8 cellular contexts compared by ENCODE assay signal in genomic region chr5:78008356-78008967, GRCh38.
DNase-seq lines count a peak whose midpoint lies in the region; ATAC-seq and TF ChIP-seq lines count a peak whose summit lies in the region.

No MANE protein-coding gene starts in this region.

- in situ Hi-C loops in SK-MEL-5 (cut with HindIII; ENCODE audit: low pct_unique_long_range_greater_than_20kb, low sequenced_read_pairs), result no loop called here

- ATAC-seq in HG02642 (IDR thresholded peaks at IDR 0.05; ENCODE audit: poor library complexity, unreplicated experiment), result no peak

- H3K4me3 ChIP-seq in fibroblast of the aortic adventitia (ENCODE audit: low read depth, low read length), result no peak overlapping the region

- peak; percentile 66 for DNase-seq in ELR (ENCODE audit: low read depth)
- DNase-seq in SK-MEL-5 (ENCODE audit: low read depth, low spot score), result peak; percentile 84
- peak; percentile 54 for DNase-seq in fibroblast of the aortic adventitia (ENCODE audit: low read depth)
- DNase-seq in retina, result peak; percentile 51
- no peak for DNase-seq in GM19238 (ENCODE audit: insufficient read length, low spot score)
- DNase-seq in OCI-M2 (lab: John Stamatoyannopoulos, UW; ENCODE audit: unreplicated experiment), result no peak

- TF ChIP-seq CTCF in LNCAP (IDR thresholded peaks at IDR 0.05) (peak; percentile 97), fibroblast of the aortic adventitia (IDR thresholded peaks at IDR 0.05; ENCODE audit: insufficient read depth, low read length) (peak; percentile 82)

Comparison
In these comparisons a context has a peak if more than half of its experiments do, and no peak if none do; other contexts are left out.
1. DNase-seq: peak in ELR (single experiment), SK-MEL-5 (single experiment), fibroblast of the aortic adventitia (single experiment) and retina (single experiment); none in GM19238 (single experiment) and OCI-M2 (single experiment).